In the genomic region with DNA sequence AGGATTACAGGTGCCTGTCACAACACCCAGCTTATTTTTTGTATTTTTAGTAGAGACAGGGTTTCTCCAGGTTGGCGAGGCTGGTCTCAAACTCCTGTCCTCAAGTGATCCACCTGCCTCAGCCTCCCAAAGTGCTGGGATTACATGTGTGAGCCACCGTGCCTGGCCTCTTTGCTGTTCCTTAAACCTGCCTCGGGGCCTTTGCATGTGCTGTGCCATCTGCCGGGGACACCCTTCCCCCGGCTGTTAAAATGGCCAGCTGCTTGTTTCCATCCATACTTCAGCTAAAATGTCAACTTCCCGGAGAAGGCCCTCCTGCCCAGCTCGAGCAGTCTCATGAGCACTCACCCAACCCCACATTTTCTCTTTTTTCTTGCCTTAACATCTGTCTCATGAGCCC, we compare ENCODE assay signal across 40 cellular contexts. TPM values are rescaled to one million over a fixed set of nuclear protein-coding genes. Genes with fewer than 3 reads are reported as not detected.
"Had no signal": no experiment of that assay in that cellular context is flagged by ENCODE, and none has a peak within 500 bp of the region (broad histone marks: within the 10 kb centered on the region; RNA-seq: fewer than 3 reads in every experiment).

No MANE protein-coding gene starts in this region.

- H3K9me3 Mint-ChIP-seq: activated naive CD4-positive, alpha-beta T cell treated with anti-CD3 and anti-CD28 coated beads for 36 hours; activated naive CD4-positive, alpha-beta T cell treated with anti-CD3 and anti-CD28 coated beads, Interleukin-2, amount 10 ng/mL, durations not matched to agents 7 days and 5 days; activated naive CD4-positive, alpha-beta T cell treated with anti-CD3 and anti-CD28 coated beads, Interleukin-2, amount 50 U/mL, for 24 hours; activated naive CD4-positive, alpha-beta T cell treated with anti-CD3 and anti-CD28 coated beads, Interleukin-2, amount 50 U/mL, for 72 hours; activated naive CD8-positive, alpha-beta T cell treated with anti-CD3 and anti-CD28 coated beads for 36 hours; activated naive CD8-positive, alpha-beta T cell treated with anti-CD3 and anti-CD28 coated beads, Interleukin-2, amount 10 ng/mL, durations not matched to agents 7 days and 5 days; activated naive CD8-positive, alpha-beta T cell treated with anti-CD3 and anti-CD28 coated beads, Interleukin-2, amount 50 U/mL, for 24 hours; activated T-cell treated with anti-CD3 and anti-CD28 coated beads, Interleukin-2, amount 50 U/mL, for 24 hours; activated T-cell treated with anti-CD3 and anti-CD28 coated beads, Interleukin-2, amount 50 U/mL, for 4 hours; activated T-cell treated with anti-CD3 and anti-CD28 coated beads, Interleukin-2, amount 50 U/mL, for 72 hours; activated T-helper 1 cell treated with anti-CD3 and anti-CD28 coated beads, Interleukin-12 subunit alpha, Interleukin-12 subunit beta, Interleukin-2, Interleukin-4 antibody, amounts not matched to agents 30 ng/mL and 10 ng/mL and 1 ng/mL, durations not matched to agents 14 hours and 24 hours and 36 hours; activated T-helper 17 cell treated with anti-CD3 and anti-CD28 coated beads, Interleukin-2, amount 50 U/mL, for 72 hours; activated T-helper 2 cell treated with anti-CD3 and anti-CD28 coated beads, Interferon-gamma antibody, Interleukin-2, Interleukin-4, amounts not matched to agents 10 μg/mL and 5 μg/mL and 100 μg/mL, durations not matched to agents 14 hours and 24 hours and 36 hours; central memory CD8-positive, alpha-beta T cell had no signal

- H3K4me1 Mint-ChIP-seq: activated naive CD4-positive, alpha-beta T cell treated with anti-CD3 and anti-CD28 coated beads, Interleukin-2, amount 10 ng/mL, durations not matched to agents 7 days and 5 days; activated naive CD4-positive, alpha-beta T cell treated with anti-CD3 and anti-CD28 coated beads, Interleukin-2, amount 50 U/mL, for 24 hours; activated naive CD8-positive, alpha-beta T cell treated with anti-CD3 and anti-CD28 coated beads for 36 hours; activated naive CD8-positive, alpha-beta T cell treated with anti-CD3 and anti-CD28 coated beads, Interleukin-2, amount 10 ng/mL, durations not matched to agents 7 days and 5 days; activated naive CD8-positive, alpha-beta T cell treated with anti-CD3 and anti-CD28 coated beads, Interleukin-2, amount 50 U/mL, for 24 hours; activated T-helper 17 cell treated with anti-CD3 and anti-CD28 coated beads, Interleukin-2, amount 50 U/mL, for 72 hours; brain; central memory CD8-positive, alpha-beta T cell had no signal

- H3K9me3 ChIP-seq: adrenal gland, ascending aorta, body of pancreas, breast epithelium had no signal

- H3K27me3 ChIP-seq: adrenal gland, ascending aorta, body of pancreas, brain microvascular endothelial cell, breast epithelium, cardiac muscle cell had no signal

- DNase-seq: activated effector memory CD4-positive, alpha-beta T cell treated with anti-CD3 and anti-CD28 coated beads, Interleukin-2, amount 50 U/mL, for 16 hours; activated effector memory CD4-positive, alpha-beta T cell treated with Interleukin-2 at 50 U/mL for 16 hours; activated gamma-delta T cell; activated gamma-delta T cell treated with Interleukin-2 at 50 U/mL for 16 hours; activated naive CD4-positive, alpha-beta T cell; activated naive CD4-positive, alpha-beta T cell treated with anti-CD3 and anti-CD28 coated beads for 36 hours; activated naive CD4-positive, alpha-beta T cell treated with anti-CD3 and anti-CD28 coated beads, Interleukin-2, amount 10 ng/mL, durations not matched to agents 7 days and 5 days; activated naive CD4-positive, alpha-beta T cell treated with anti-CD3 and anti-CD28 coated beads, Interleukin-2, amount 50 U/mL, for 16 hours; activated naive CD4-positive, alpha-beta T cell treated with Interleukin-2 at 50 U/mL for 16 hours; activated naive CD8-positive, alpha-beta T cell treated with anti-CD3 and anti-CD28 coated beads for 36 hours; activated naive CD8-positive, alpha-beta T cell treated with anti-CD3 and anti-CD28 coated beads, Interleukin-2, amount 10 ng/mL, durations not matched to agents 7 days and 5 days; activated naive CD8-positive, alpha-beta T cell treated with anti-CD3 and anti-CD28 coated beads, Interleukin-2, amount 50 U/mL, for 24 hours; activated T-cell treated with anti-CD3 and anti-CD28 coated beads, Interleukin-2, amount 50 U/mL, for 1 hour; activated T-cell treated with anti-CD3 and anti-CD28 coated beads, Interleukin-2, amount 50 U/mL, for 24 hours; activated T-cell treated with anti-CD3 and anti-CD28 coated beads, Interleukin-2, amount 50 U/mL, for 4 hours; activated T-cell treated with anti-CD3 and anti-CD28 coated beads, Interleukin-2, amount 50 U/mL, for 48 hours; activated T-cell treated with anti-CD3 and anti-CD28 coated beads, Interleukin-2, amount 50 U/mL, for 72 hours; adrenal gland; amniotic stem cell; amygdala; anterior cingulate cortex; aorta; body of pancreas; brain microvascular endothelial cell; caudate nucleus; central memory CD4-positive, alpha-beta T cell; cerebellar nuclear complex had no signal

- H3K4me3 Mint-ChIP-seq: activated naive CD4-positive, alpha-beta T cell treated with anti-CD3 and anti-CD28 coated beads for 36 hours; activated naive CD4-positive, alpha-beta T cell treated with anti-CD3 and anti-CD28 coated beads, Interleukin-2, amount 10 ng/mL, durations not matched to agents 7 days and 5 days; activated naive CD4-positive, alpha-beta T cell treated with anti-CD3 and anti-CD28 coated beads, Interleukin-2, amount 50 U/mL, for 24 hours; activated naive CD8-positive, alpha-beta T cell; activated naive CD8-positive, alpha-beta T cell treated with anti-CD3 and anti-CD28 coated beads for 36 hours; activated naive CD8-positive, alpha-beta T cell treated with anti-CD3 and anti-CD28 coated beads, Interleukin-2, amount 10 ng/mL, durations not matched to agents 7 days and 5 days; activated naive CD8-positive, alpha-beta T cell treated with anti-CD3 and anti-CD28 coated beads, Interleukin-2, amount 50 U/mL, for 24 hours; activated T-cell treated with anti-CD3 and anti-CD28 coated beads, Interleukin-2, amount 50 U/mL, for 24 hours; activated T-cell treated with anti-CD3 and anti-CD28 coated beads, Interleukin-2, amount 50 U/mL, for 4 hours; activated T-cell treated with anti-CD3 and anti-CD28 coated beads, Interleukin-2, amount 50 U/mL, for 72 hours; activated T-helper 1 cell treated with anti-CD3 and anti-CD28 coated beads, Interleukin-12 subunit alpha, Interleukin-12 subunit beta, Interleukin-2, Interleukin-4 antibody, amounts not matched to agents 30 ng/mL and 10 ng/mL and 1 ng/mL, durations not matched to agents 14 hours and 24 hours and 36 hours; activated T-helper 17 cell treated with anti-CD3 and anti-CD28 coated beads, Interleukin-2, amount 50 U/mL, for 72 hours; brain; central memory CD8-positive, alpha-beta T cell had no signal

- H3K4me1 ChIP-seq: adrenal gland, ascending aorta, body of pancreas, breast epithelium had no signal

- H3K27me3 Mint-ChIP-seq: activated naive CD4-positive, alpha-beta T cell treated with anti-CD3 and anti-CD28 coated beads, Interleukin-2, amount 50 U/mL, for 24 hours; activated naive CD8-positive, alpha-beta T cell; activated naive CD8-positive, alpha-beta T cell treated with anti-CD3 and anti-CD28 coated beads for 36 hours; activated T-cell treated with anti-CD3 and anti-CD28 coated beads, Interleukin-2, amount 50 U/mL, for 24 hours; activated T-helper 17 cell treated with anti-CD3 and anti-CD28 coated beads, Interleukin-2, amount 50 U/mL, for 72 hours had no signal

- H3K27ac Mint-ChIP-seq: activated naive CD4-positive, alpha-beta T cell treated with anti-CD3 and anti-CD28 coated beads for 36 hours; activated naive CD4-positive, alpha-beta T cell treated with anti-CD3 and anti-CD28 coated beads, Interleukin-2, amount 10 ng/mL, durations not matched to agents 7 days and 5 days; activated naive CD4-positive, alpha-beta T cell treated with anti-CD3 and anti-CD28 coated beads, Interleukin-2, amount 50 U/mL, for 24 hours; activated naive CD8-positive, alpha-beta T cell; activated naive CD8-positive, alpha-beta T cell treated with anti-CD3 and anti-CD28 coated beads for 36 hours; activated naive CD8-positive, alpha-beta T cell treated with anti-CD3 and anti-CD28 coated beads, Interleukin-2, amount 10 ng/mL, durations not matched to agents 7 days and 5 days; activated naive CD8-positive, alpha-beta T cell treated with anti-CD3 and anti-CD28 coated beads, Interleukin-2, amount 50 U/mL, for 24 hours; activated T-cell treated with anti-CD3 and anti-CD28 coated beads, Interleukin-2, amount 50 U/mL, for 24 hours; activated T-cell treated with anti-CD3 and anti-CD28 coated beads, Interleukin-2, amount 50 U/mL, for 72 hours; activated T-helper 1 cell treated with anti-CD3 and anti-CD28 coated beads, Interleukin-12 subunit alpha, Interleukin-12 subunit beta, Interleukin-2, Interleukin-4 antibody, amounts not matched to agents 30 ng/mL and 10 ng/mL and 1 ng/mL, durations not matched to agents 14 hours and 24 hours and 36 hours; activated T-helper 17 cell treated with anti-CD3 and anti-CD28 coated beads, Interleukin-2, amount 50 U/mL, for 72 hours; activated T-helper 2 cell treated with anti-CD3 and anti-CD28 coated beads, Interferon-gamma antibody, Interleukin-2, Interleukin-4, amounts not matched to agents 10 μg/mL and 5 μg/mL and 100 μg/mL, durations not matched to agents 14 hours and 24 hours and 36 hours; brain had no signal

- ATAC-seq: activated naive CD4-positive, alpha-beta T cell treated with anti-CD3 and anti-CD28 coated beads, Interleukin-2, amount 50 U/mL, for 72 hours; activated naive CD8-positive, alpha-beta T cell treated with anti-CD3 and anti-CD28 coated beads, Interleukin-2, amount 50 U/mL, for 24 hours; activated T-cell treated with anti-CD3 and anti-CD28 coated beads, Interleukin-2, amount 50 U/mL, for 4 hours; activated T-cell treated with anti-CD3 and anti-CD28 coated beads, Interleukin-2, amount 50 U/mL, for 72 hours; activated T-helper 17 cell treated with anti-CD3 and anti-CD28 coated beads, Interleukin-2, amount 50 U/mL, for 72 hours; body of pancreas had no signal

- H3K27ac ChIP-seq: adrenal gland, ascending aorta, body of pancreas, brain microvascular endothelial cell, breast epithelium, cardiac muscle cell had no signal

- H3K4me3 ChIP-seq: adrenal gland, ascending aorta, body of pancreas, breast epithelium, cardiac muscle cell had no signal

- H3K36me3 ChIP-seq: adrenal gland, ascending aorta, brain microvascular endothelial cell, breast epithelium, cardiac muscle cell had no signal

- FAIRE-seq: astrocyte, bronchial epithelial cell had no signal

- H3K36me3 Mint-ChIP-seq: activated naive CD4-positive, alpha-beta T cell treated with anti-CD3 and anti-CD28 coated beads, Interleukin-2, amount 10 ng/mL, durations not matched to agents 7 days and 5 days; activated naive CD4-positive, alpha-beta T cell treated with anti-CD3 and anti-CD28 coated beads, Interleukin-2, amount 50 U/mL, for 24 hours; activated naive CD4-positive, alpha-beta T cell treated with anti-CD3 and anti-CD28 coated beads, Interleukin-2, amount 50 U/mL, for 72 hours; activated naive CD8-positive, alpha-beta T cell; activated naive CD8-positive, alpha-beta T cell treated with anti-CD3 and anti-CD28 coated beads for 36 hours; activated naive CD8-positive, alpha-beta T cell treated with anti-CD3 and anti-CD28 coated beads, Interleukin-2, amount 10 ng/mL, durations not matched to agents 7 days and 5 days; brain had no signal

RNA-seq across cellular contexts. Expression of a gene that starts 19.1 kb away (rescaled TPM):
- total RNA-seq: activated naive CD8-positive, alpha-beta T cell treated with anti-CD3 and anti-CD28 coated beads for 36 hours; activated T-cell treated with anti-CD3 and anti-CD28 coated beads, Interleukin-2, amount 50 U/mL, for 4 hours; activated T-helper 1 cell treated with anti-CD3 and anti-CD28 coated beads, Interleukin-12 subunit alpha, Interleukin-12 subunit beta, Interleukin-2, Interleukin-4 antibody, amounts not matched to agents 30 ng/mL and 10 ng/mL and 1 ng/mL, durations not matched to agents 14 hours and 24 hours and 36 hours; ascending aorta had no signal

RNA-seq across cellular contexts. Expression of a gene that starts 29.0 kb away (rescaled TPM):
- total RNA-seq: bronchial epithelial cell had no signal
